ENCODE assay signal across 19 cellular contexts in the genomic region with DNA sequence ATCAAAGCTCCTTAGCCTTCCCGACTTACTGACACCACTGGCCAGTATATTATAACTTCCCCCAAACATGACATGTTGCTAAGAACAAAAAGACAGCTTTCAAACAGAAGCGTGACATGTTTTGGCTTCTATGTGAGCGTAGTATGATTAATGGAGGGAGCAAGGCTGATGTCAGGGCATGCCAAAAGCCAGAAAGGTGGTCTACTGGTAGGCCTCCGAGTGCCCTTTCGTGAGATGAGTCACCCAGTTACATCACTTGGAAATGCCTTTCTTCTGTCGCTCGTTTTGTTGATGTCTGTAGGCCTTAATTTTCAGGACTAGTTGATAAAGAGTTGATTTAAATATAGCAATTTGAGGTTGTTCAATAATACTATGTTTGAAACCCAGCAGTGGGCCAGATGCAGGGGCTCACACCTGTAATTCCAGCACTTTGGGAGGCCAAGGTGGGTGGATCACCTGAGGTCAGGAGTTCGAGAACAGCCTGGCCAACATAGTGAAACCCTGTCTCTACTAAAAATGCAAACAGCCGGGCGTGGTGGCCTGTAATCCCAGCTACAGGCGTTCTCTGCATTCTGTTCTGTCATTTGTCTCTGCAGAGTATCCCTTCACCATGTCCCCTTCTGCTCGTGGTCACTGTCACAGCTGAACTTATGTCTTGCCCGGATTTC. TPM values are rescaled to one million over a fixed set of nuclear protein-coding genes. Genes with fewer than 3 reads are reported as not detected.
DNase-seq lines count a peak whose midpoint lies in the region; ATAC-seq and TF ChIP-seq lines count a peak whose summit lies in the region.
"Had no signal": no experiment of that assay in that cellular context is flagged by ENCODE, and none has a peak within 500 bp of the region (broad histone marks: within the 10 kb centered on the region; RNA-seq: fewer than 3 reads in every experiment).

No MANE protein-coding gene starts in this region.

- no peaks in the 10 kb centered on the region for H3K27me3 ChIP-seq in ascending aorta
- H3K27me3 ChIP-seq in thoracic aorta (replicated peaks; ENCODE audit: insufficient read depth) = no peaks in the 10 kb centered on the region
- H3K27me3 ChIP-seq in tibial nerve = no peaks in the 10 kb centered on the region
- H3K27me3 ChIP-seq: hepatocyte, MG63, testis had no signal

- WGBS in tibial nerve, 2 donors = 84 to 85% methylated on average over 13 of the region's 13 CpGs

- H3K4me1 Mint-ChIP-seq in glutamatergic neuron (ENCODE audit: low read depth, unreplicated experiment) = peaks cover 18% of the 10 kb centered on the region
- H3K4me1 Mint-ChIP-seq: activated CD4-positive, alpha-beta T cell treated with anti-CD3 and anti-CD28 coated beads, Interleukin-2, amount 10 ng/mL, durations not matched to agents 24 days and 14 days had no signal

- no peak overlapping the region for H3K4me3 Mint-ChIP-seq in glutamatergic neuron (ENCODE audit: unreplicated experiment)
- H3K4me3 Mint-ChIP-seq: activated CD4-positive, alpha-beta T cell treated with anti-CD3 and anti-CD28 coated beads, Interleukin-2, amount 10 ng/mL, durations not matched to agents 24 days and 14 days; activated T-helper 1 cell treated with anti-CD3 and anti-CD28 coated beads, Interleukin-12 subunit alpha, Interleukin-12 subunit beta, Interleukin-2, Interleukin-4 antibody, amounts not matched to agents 30 ng/mL and 10 ng/mL and 1 ng/mL, durations not matched to agents 14 hours and 24 hours and 36 hours; CD4-positive, alpha-beta memory T cell; GM23338 had no signal

- no peaks in the 10 kb centered on the region for H3K9me3 ChIP-seq in ascending aorta
- H3K9me3 ChIP-seq in thoracic aorta = no peaks in the 10 kb centered on the region
- H3K9me3 ChIP-seq in tibial nerve = no peaks in the 10 kb centered on the region
- H3K9me3 ChIP-seq: MG63, testis had no signal

- DNase-seq in NCI-H345 (lab: John Stamatoyannopoulos, UW) (peak; percentile 39), NCI-H345 treated with DMSO at 0.1 percent for 48 hours (lab: John Stamatoyannopoulos, UW; ENCODE audit: unreplicated experiment) (no peak), ascending aorta (ENCODE audit: low spot score in 2 of 2) (no peak), glutamatergic neuron (no peak), thoracic aorta (ENCODE audit: low spot score) (no peak), KG1 (lab: John Stamatoyannopoulos, UW) (no peak), tibial nerve (ENCODE audit: low spot score in 2 of 2) (no peak)
- DNase-seq: activated CD4-positive, alpha-beta T cell treated with anti-CD3 and anti-CD28 coated beads, Interleukin-2, amount 10 ng/mL, durations not matched to agents 24 days and 14 days; aorta; CD4-positive, alpha-beta memory T cell; MG63; NCI-H2171 treated with DMSO at 0.1 percent for 48 hours; small intestine; testis had no signal

- no peaks in the 10 kb centered on the region for H3K36me3 Mint-ChIP-seq in glutamatergic neuron (ENCODE audit: unreplicated experiment)
- H3K36me3 Mint-ChIP-seq: CD4-positive, alpha-beta memory T cell had no signal

- H3K27ac ChIP-seq in ascending aorta (peak overlapping the region; percentile 85 to 89), thoracic aorta (peak overlapping the region; percentile 78 to 86), tibial nerve (peak overlapping the region in 2 of 4 donors; percentile 29 to 47)
- H3K27ac ChIP-seq: hepatocyte had no signal

- ATAC-seq in thoracic aorta (ENCODE audit: insufficient number of reproducible peaks, low FRiP score, low read depth) (no peak), HG03108 (IDR thresholded peaks at IDR 0.05; ENCODE audit: unreplicated experiment) (no peak)

- H3K4me3 ChIP-seq in ascending aorta (no peak overlapping the region), thoracic aorta (no peak overlapping the region), tibial nerve (no peak overlapping the region)
- H3K4me3 ChIP-seq: GM23338, hepatocyte, MG63, testis had no signal

- no peak for TF ChIP-seq EP300 in tibial nerve (IDR thresholded peaks at IDR 0.05)

- H3K36me3 ChIP-seq in ascending aorta (no peaks in the 10 kb centered on the region), thoracic aorta (no peaks in the 10 kb centered on the region), tibial nerve (no peaks in the 10 kb centered on the region)
- H3K36me3 ChIP-seq: MG63 had no signal

- TF ChIP-seq CTCF in ascending aorta (IDR thresholded peaks at IDR 0.05) = no peak
- TF ChIP-seq CTCF in glutamatergic neuron (IDR thresholded peaks at IDR 0.05; ENCODE audit: partially characterized antibody, unreplicated experiment) = no peak
- TF ChIP-seq CTCF in thoracic aorta (IDR thresholded peaks at IDR 0.05) = no peak
- TF ChIP-seq CTCF in tibial nerve (IDR thresholded peaks at IDR 0.05) = no peak

- H3K27me3 Mint-ChIP-seq in glutamatergic neuron (ENCODE audit: unreplicated experiment) = no peaks in the 10 kb centered on the region

- H3K4me1 ChIP-seq in ascending aorta (peaks cover 0 to 41% of the 10 kb centered on the region in 2 donors), thoracic aorta (ENCODE audit: control insufficient read depth in 1 of 2, low read depth in 2 of 2) (peaks cover 19 to 80% of the 10 kb centered on the region in 2 donors), tibial nerve (peaks cover 0 to 28% (median 7%) of the 10 kb centered on the region in 4 donors)

- no peak for TF ChIP-seq POLR2A in tibial nerve (IDR thresholded peaks at IDR 0.05)

- H3K27ac Mint-ChIP-seq in glutamatergic neuron (ENCODE audit: unreplicated experiment) = peak overlapping the region; percentile 2
- H3K27ac Mint-ChIP-seq: activated CD4-positive, alpha-beta T cell treated with anti-CD3 and anti-CD28 coated beads, Interleukin-2, amount 10 ng/mL, durations not matched to agents 24 days and 14 days; activated T-helper 1 cell treated with anti-CD3 and anti-CD28 coated beads, Interleukin-12 subunit alpha, Interleukin-12 subunit beta, Interleukin-2, Interleukin-4 antibody, amounts not matched to agents 30 ng/mL and 10 ng/mL and 1 ng/mL, durations not matched to agents 14 hours and 24 hours and 36 hours; CD4-positive, alpha-beta memory T cell; GM23338 had no signal

- no peaks in the 10 kb centered on the region for H3K9me3 Mint-ChIP-seq in glutamatergic neuron (ENCODE audit: unreplicated experiment)
- H3K9me3 Mint-ChIP-seq: activated CD4-positive, alpha-beta T cell treated with anti-CD3 and anti-CD28 coated beads, Interleukin-2, amount 10 ng/mL, durations not matched to agents 24 days and 14 days; activated T-helper 1 cell treated with anti-CD3 and anti-CD28 coated beads, Interleukin-12 subunit alpha, Interleukin-12 subunit beta, Interleukin-2, Interleukin-4 antibody, amounts not matched to agents 30 ng/mL and 10 ng/mL and 1 ng/mL, durations not matched to agents 14 hours and 24 hours and 36 hours; GM23338 had no signal

- intact Hi-C loops in ascending aorta (cut with DNase I) = no loop called here

RNA-seq across cellular contexts. Expression of a gene that starts 53.3 kb away (rescaled TPM):
- total RNA-seq in ascending aorta = 9.7 TPM
- 2.0 TPM for total RNA-seq in glutamatergic neuron (ENCODE audit: unreplicated experiment)
- total RNA-seq in thoracic aorta = 10 to 100 TPM; 20.2 to 22.9 TPM
- 10 to 100 TPM; 11.7 to 22.7 (median 13.7) TPM for total RNA-seq in tibial nerve
- total RNA-seq: activated CD4-positive, alpha-beta T cell treated with anti-CD3 and anti-CD28 coated beads, Interleukin-2, amount 10 ng/mL, durations not matched to agents 24 days and 14 days; activated T-helper 1 cell treated with anti-CD3 and anti-CD28 coated beads, Interleukin-12 subunit alpha, Interleukin-12 subunit beta, Interleukin-2, Interleukin-4 antibody, amounts not matched to agents 30 ng/mL and 10 ng/mL and 1 ng/mL, durations not matched to agents 14 hours and 24 hours and 36 hours; CD4-positive, alpha-beta memory T cell; T-helper 1 cell treated with Interleukin-12 subunit alpha and Interleukin-12 subunit beta and Interleukin-4 antibody, amounts not matched to agents 30 ng/mL and 1 ng/mL, for 36 hours had no signal
